In the genomic region with DNA sequence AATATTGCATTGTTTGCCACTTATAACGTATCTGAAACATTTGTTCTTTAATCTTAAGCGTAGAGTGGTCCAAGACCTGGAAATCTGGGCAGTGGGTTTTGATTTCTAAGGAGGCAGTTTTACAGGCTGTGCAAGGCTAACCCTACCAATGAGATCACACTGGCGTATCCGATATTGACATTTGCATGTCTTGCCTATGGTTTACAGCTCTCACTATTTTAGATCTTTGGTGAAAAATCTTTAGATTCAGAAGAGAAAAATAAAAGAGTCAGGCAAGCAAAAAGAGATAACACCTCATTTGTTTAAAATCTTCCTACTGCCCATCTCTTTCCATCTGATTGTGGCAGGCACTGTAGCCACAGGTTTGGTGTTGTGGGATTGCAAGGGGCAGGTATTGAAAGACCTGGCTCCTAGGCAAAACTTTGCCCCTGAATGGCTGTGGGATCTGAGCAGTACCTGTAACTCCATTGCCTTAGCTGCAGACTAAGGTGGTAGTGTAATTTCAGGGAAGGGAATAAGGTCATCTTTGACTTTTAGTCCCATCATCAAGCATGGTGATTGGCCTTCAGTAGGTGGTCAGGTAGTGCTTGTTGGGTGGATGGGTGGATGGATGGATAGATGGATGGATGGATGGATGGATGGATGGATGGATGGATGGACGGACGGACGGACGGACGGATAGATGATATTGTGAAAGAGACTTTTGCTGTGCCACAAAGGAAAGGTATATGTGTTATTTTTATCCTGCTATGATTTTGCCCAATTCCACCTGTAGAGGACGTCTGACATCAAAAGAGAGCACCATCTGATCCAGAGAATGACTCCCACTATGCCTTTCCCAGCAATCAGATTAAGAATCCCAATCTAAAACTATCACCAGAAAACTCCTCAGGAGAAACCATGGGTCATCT, we compare ENCODE assay signal across 9 cellular contexts. TPM values are rescaled to one million over a fixed set of nuclear protein-coding genes. Genes with fewer than 3 reads are reported as not detected.
DNase-seq lines count a peak whose midpoint lies in the region; ATAC-seq, FAIRE-seq and TF ChIP-seq lines count a peak whose summit lies in the region.
"Had no signal": no experiment of that assay in that cellular context is flagged by ENCODE, and none has a peak within 500 bp of the region (broad histone marks: within the 10 kb centered on the region; RNA-seq: fewer than 3 reads in every experiment).

No MANE protein-coding gene starts in this region.

- POLR2A ChIA-PET in T-cell (lab: Charles Lee) (interaction anchor here (0.7 to 9.2 kb wide), 24 partner anchors 8 to 171 kb away, joined by 3 to 204 read pairs (median 5); no protein-coding TSS in a partner anchor), RWPE1 (lab: Yijun Ruan, JAX; ENCODE audit: low non-redundant PET) (no interaction called here)

- ATAC-seq in T-cell (replicated peaks in 1 of 4) (no peak), HG03354 (IDR thresholded peaks at IDR 0.05; ENCODE audit: poor library complexity, severe bottlenecking, unreplicated experiment) (no peak)
- ATAC-seq: esophagus mucosa had no signal

- H3K27me3 Mint-ChIP-seq in T-cell = no peaks in the 10 kb centered on the region

- peak; percentile 28 for TF ChIP-seq CTCF in fibroblast of the aortic adventitia (IDR thresholded peaks at IDR 0.05; ENCODE audit: insufficient read depth, low read length)
- no peak for TF ChIP-seq CTCF in RWPE1 (conservative IDR thresholded peaks at IDR 0.05; ENCODE audit: low read depth)

- H3K27ac ChIP-seq in skin epidermis (peak overlapping the region in 20 of 21 experiments; percentile 42 to 100 (median 97)), RWPE1 (no peak overlapping the region)

- H3K27ac Mint-ChIP-seq in T-cell = peak overlapping the region; percentile 95 to 98

- peaks cover 57% of the 10 kb centered on the region for H3K36me3 Mint-ChIP-seq in T-cell

- peaks cover 73 to 81% (median 77%) of the 10 kb centered on the region in 3 donors for H3K4me1 Mint-ChIP-seq in T-cell

- H3K4me3 ChIP-seq in fibroblast of the aortic adventitia (ENCODE audit: low read depth, low read length) (peak overlapping the region; percentile 96), skin epidermis (peak overlapping the region; percentile 65 to 96 (median 81))

- H3K9me3 Mint-ChIP-seq in T-cell = no peaks in the 10 kb centered on the region

- no peak; the same call in 1 of the 2 replicates for TF ChIP-seq POLR2A in GM12891 (IDR thresholded peaks at IDR 0.05; ENCODE audit: low read depth, low read length)

- peak overlapping the region; percentile 92 to 98 (median 96) for H3K4me3 Mint-ChIP-seq in T-cell

- CTCF ChIA-PET in T-cell (lab: Charles Lee) = interaction anchor here (0.9 to 7.9 kb wide), 11 partner anchors 13 to 163 kb away, joined by 3 to 52 read pairs (median 7); no protein-coding TSS in a partner anchor
- CTCF ChIA-PET in RWPE1 (lab: Yijun Ruan, JAX) = interaction anchor here (2.8 kb wide), 1 partner anchor 77 kb away, joined by 15 read pairs; no protein-coding TSS in a partner anchor

- FAIRE-seq in GM12891 (lab: Jason Lieb, UNC) = peak; percentile 69

- DNase-seq in GM12891 (ENCODE audit: insufficient read length, low spot score) (no peak), T-cell (peak in 2 of 34 experiments; percentile 19 to 47), fibroblast of the aortic adventitia (ENCODE audit: low read depth) (no peak), NCI-H1092 (lab: John Stamatoyannopoulos, UW) (no peak), RWPE1 (ENCODE audit: low spot score) (no peak), NCI-H187 treated with DMSO at 0.1 percent for 48 hours (lab: John Stamatoyannopoulos, UW) (no peak)

TF ChIP-seq in GM12891, 5 proteins besides CTCF, POLR2A, EP300 and RAD21:
- TF ChIP-seq TAF1 (IDR thresholded peaks at IDR 0.05; ENCODE audit: low read depth, low read length) (no peak), POU2F2 (IDR thresholded peaks at IDR 0.05; ENCODE audit: low read depth, low read length) (no peak), POLR2AphosphoS5 (IDR thresholded peaks at IDR 0.05; ENCODE audit: low read depth, low read length) (no peak; the same call in 1 of the 2 replicates), PAX5 (IDR thresholded peaks at IDR 0.05; ENCODE audit: insufficient read depth, low read length, severe bottlenecking) (no peak), SPI1 (IDR thresholded peaks at IDR 0.05; ENCODE audit: low read depth, low read length) (no peak)
TF ChIP-seq in GM12891: peak in this region for 0.

RNA-seq across cellular contexts. Expression of a gene that starts 1.9 kb away (rescaled TPM):
- 120 TPM for polyA plus RNA-seq in GM12891 (2012; ENCODE audit: low read depth, missing spikeins)
- total RNA-seq in T-cell = 1,000 to 10,000 TPM in 2 of 5 donors, 100 to 1,000 TPM in 3; 109 to 2,994 (median 145) TPM
- total RNA-seq in fibroblast of the aortic adventitia (ENCODE audit: low replicate concordance) = 7.0 and 19.9 TPM in 2 replicates
